Comparison of ENCODE assay signal across 2 cellular contexts in genomic region chr6:90596967-90597539, GRCh38.
TF ChIP-seq lines count a peak whose summit lies in the region.

No MANE protein-coding gene starts in this region.

TF ChIP-seq in HCT116, 20 proteins besides CTCF, POLR2A, EP300 and RAD21 (continued from another document):
- TF ChIP-seq ZNF274 (IDR thresholded peaks at IDR 0.05; ENCODE audit: low read depth, low read length) (no peak), JUND (IDR thresholded peaks at IDR 0.05) (no peak), CEBPB (IDR thresholded peaks at IDR 0.05; ENCODE audit: low read depth) (no peak), FOSL1 (IDR thresholded peaks at IDR 0.05; ENCODE audit: low read depth) (no peak), SIN3A (IDR thresholded peaks at IDR 0.05; ENCODE audit: low read depth) (no peak), ATF3 (IDR thresholded peaks at IDR 0.05) (no peak), SRF (IDR thresholded peaks at IDR 0.05; ENCODE audit: low read depth) (no peak), EZH2 (IDR thresholded peaks at IDR 0.05) (no peak), REST (IDR thresholded peaks at IDR 0.05; ENCODE audit: low read depth) (no peak), ELF1 (IDR thresholded peaks at IDR 0.05; ENCODE audit: borderline replicate concordance, low read depth) (no peak), EZH2phosphoT487 (IDR thresholded peaks at IDR 0.05; ENCODE audit: borderline replicate concordance) (no peak), EGR1 (IDR thresholded peaks at IDR 0.05; ENCODE audit: low read depth) (no peak), POLR2AphosphoS5 (IDR thresholded peaks at IDR 0.05; ENCODE audit: low read depth, low read length) (no peak)

TF ChIP-seq in K562, 482 proteins besides CTCF, POLR2A, EP300 and RAD21 (continued from another document):
- TF ChIP-seq MAFF (IDR thresholded peaks at IDR 0.05; ENCODE audit: low read length) (peak; percentile 99), ZNF584 (CRISPR knock-in tag; IDR thresholded peaks at IDR 0.05; ENCODE audit: low read depth) (0 out of 2 replicates have a peak, but pooled peaks have one; percentile 46), ZNF511 (CRISPR knock-in tag; IDR thresholded peaks at IDR 0.05) (no peak), NR4A1 (CRISPR knock-in tag; IDR thresholded peaks at IDR 0.05) (no peak), NR4A1 (tag; IDR thresholded peaks at IDR 0.05) (peak; percentile 75; the same call in 1 of the 2 replicates), SMARCE1 (IDR thresholded peaks at IDR 0.05) (peak; percentile 79; the same call in 1 of the 2 replicates), BACH1 (tag; IDR thresholded peaks at IDR 0.05) (peak; percentile 97), TEAD1 (CRISPR knock-in tag; IDR thresholded peaks at IDR 0.05) (0 out of 4 replicates have a peak, but pooled peaks of 1 of the 2 experiments have one; percentile 12), MAFK (IDR thresholded peaks at IDR 0.05; ENCODE audit: low read length) (peak; percentile 99), RBM25 (IDR thresholded peaks at IDR 0.05; ENCODE audit: low read depth, low read length, severe bottlenecking) (no peak), SLC30A9 (CRISPR knock-in tag; IDR thresholded peaks at IDR 0.05) (no peak), NFRKB (IDR thresholded peaks at IDR 0.05; ENCODE audit: low read depth) (no peak), ZBTB9 (CRISPR knock-in tag; IDR thresholded peaks at IDR 0.05) (0 out of 2 replicates have a peak, but pooled peaks have one; percentile 45), MAFG (tag; conservative IDR thresholded peaks at IDR 0.05) (peak; percentile 100), CBX2 (IDR thresholded peaks at IDR 0.05; ENCODE audit: insufficient read depth, low read length, poor library complexity, severe bottlenecking) (no peak), MTA1 (IDR thresholded peaks at IDR 0.05; ENCODE audit: borderline replicate concordance) (0 out of 2 replicates have a peak, but pooled peaks have one; percentile 28), PHTF2 (CRISPR knock-in tag; IDR thresholded peaks at IDR 0.05) (no peak), ZNF197 (CRISPR knock-in tag; IDR thresholded peaks at IDR 0.05; ENCODE audit: low read depth) (no peak), RCOR1 (IDR thresholded peaks at IDR 0.05; ENCODE audit: borderline replicate concordance in 1 of 2, low read depth in 2 of 2, low read length in 2 of 2) (peak in 1 of 2 experiments; percentile 55; a peak in 1 of 4 replicates), ELF1 (tag; IDR thresholded peaks at IDR 0.05) (0 out of 2 replicates have a peak, but pooled peaks have one; percentile 43), SMAD4 (CRISPR knock-in tag; conservative IDR thresholded peaks at IDR 0.05) (0 out of 2 replicates have a peak, but pooled peaks have one; percentile 36), CCNT2 (IDR thresholded peaks at IDR 0.05; ENCODE audit: borderline replicate concordance, extremely low read depth, insufficient read length, low read depth, low read length) (peak; percentile 29), ZNF644 (tag; IDR thresholded peaks at IDR 0.05; ENCODE audit: low read depth) (peak; percentile 66; the same call in 1 of the 2 replicates), NBN (IDR thresholded peaks at IDR 0.05; ENCODE audit: low read depth) (peak; percentile 24; the same call in 1 of the 2 replicates), ZNF165 (CRISPR knock-in tag; IDR thresholded peaks at IDR 0.05; ENCODE audit: borderline replicate concordance) (no peak), PBX2 (CRISPR knock-in tag; IDR thresholded peaks at IDR 0.05; ENCODE audit: low read depth) (no peak), PBX2 (tag; conservative IDR thresholded peaks at IDR 0.05; ENCODE audit: low read depth) (no peak), SMARCA4 (IDR thresholded peaks at IDR 0.05) (peak; percentile 75; the same call in 1 of the 2 replicates), NFE2L1 (tag; IDR thresholded peaks at IDR 0.05; ENCODE audit: borderline replicate concordance, low read depth) (peak; percentile 93), DPF2 (IDR thresholded peaks at IDR 0.05) (peak; percentile 71), SMARCC2 (IDR thresholded peaks at IDR 0.05; ENCODE audit: low read depth) (peak; percentile 80), SMAD3 (CRISPR knock-in tag; conservative IDR thresholded peaks at IDR 0.05) (no peak), KLF6 (CRISPR knock-in tag; IDR thresholded peaks at IDR 0.05; ENCODE audit: borderline replicate concordance) (peak; percentile 80; the same call in 1 of the 2 replicates), ZNF316 (IDR thresholded peaks at IDR 0.05) (peak; percentile 99), ATF3 (IDR thresholded peaks at IDR 0.05) (peak; percentile 50; the same call in 1 of the 2 replicates), ATF3 (CRISPR knock-in tag; conservative IDR thresholded peaks at IDR 0.05) (no peak), ZNF583 (CRISPR knock-in tag; IDR thresholded peaks at IDR 0.05) (peak; percentile 38; the same call in 1 of the 2 replicates), GABPA (tag; conservative IDR thresholded peaks at IDR 0.05; ENCODE audit: low read depth) (peak; percentile 30; the same call in 1 of the 2 replicates), ZNF449 (CRISPR knock-in tag; IDR thresholded peaks at IDR 0.05) (peak; percentile 52; the same call in 1 of the 2 replicates), NFE2 (IDR thresholded peaks at IDR 0.05; ENCODE audit: low read depth) (peak; percentile 96), JUND (IDR thresholded peaks at IDR 0.05; ENCODE audit: borderline replicate concordance, low read depth, low read length) (peak; percentile 77; the same call in 1 of the 2 replicates), JUND (tag; IDR thresholded peaks at IDR 0.05; ENCODE audit: borderline replicate concordance, low read depth, low read length) (peak; percentile 68; the same call in 1 of the 3 replicates), RHOXF2B (CRISPR knock-in tag; conservative IDR thresholded peaks at IDR 0.05) (no peak), GTF2E2 (tag; IDR thresholded peaks at IDR 0.05) (0 out of 2 replicates have a peak, but pooled peaks have one; percentile 42), MEIS2 (IDR thresholded peaks at IDR 0.05; ENCODE audit: partially characterized antibody) (peak; percentile 23), C11orf30 (IDR thresholded peaks at IDR 0.05; ENCODE audit: low read depth) (peak; percentile 98)
